Comparison of ENCODE assay signal across 10 cellular contexts in the genomic region with DNA sequence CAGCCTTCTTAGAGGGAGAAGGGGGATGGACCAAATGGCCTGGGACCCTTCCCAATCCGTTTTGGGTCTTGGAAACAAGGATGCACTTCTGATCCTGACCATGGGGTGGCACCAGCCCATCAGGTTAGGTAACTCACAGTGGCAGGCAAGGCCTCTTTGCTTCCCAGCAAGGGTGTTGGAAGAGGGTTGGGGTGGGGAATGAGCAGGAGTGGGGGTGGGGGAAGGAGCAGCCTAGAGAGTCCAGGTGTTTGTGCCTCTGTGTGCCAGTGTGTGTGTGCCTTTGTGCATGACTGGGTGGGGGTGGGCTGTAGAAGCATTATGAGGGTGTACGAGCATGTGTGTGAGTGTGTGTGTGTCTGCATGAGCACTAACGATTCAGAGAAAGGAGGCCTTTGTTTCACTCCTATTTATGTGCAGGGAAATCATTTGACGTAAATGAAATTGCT.
A peak's percentile ranks its signal among the peaks of the same experiment; 100 is the strongest.
DNase-seq lines count a peak whose midpoint lies in the region; ATAC-seq and TF ChIP-seq lines count a peak whose summit lies in the region.
"Had no signal": no experiment of that assay in that cellular context is flagged by ENCODE, and none has a peak within 500 bp of the region (broad histone marks: within the 10 kb centered on the region; RNA-seq: fewer than 3 reads in every experiment).

No MANE protein-coding gene starts in this region.

- no peak for TF ChIP-seq POLR2A in Peyer's patch (IDR thresholded peaks at IDR 0.05)

- H3K36me3 Mint-ChIP-seq in osteocyte (ENCODE audit: unreplicated experiment), result no peaks in the 10 kb centered on the region
- H3K36me3 Mint-ChIP-seq: stimulated activated effector memory CD8-positive, alpha-beta T cell treated with anti-CD3 and anti-CD28 coated beads, Interleukin-12 subunit alpha, Interleukin-12 subunit beta, amount 100 ng/mL, for 72 hours had no signal

- no peak overlapping the region for H3K27ac Mint-ChIP-seq in osteocyte (ENCODE audit: unreplicated experiment)
- H3K27ac Mint-ChIP-seq: dendritic cell treated with granulocyte-macrophage colony-stimulating factor and Interleukin-4, amounts not matched to agents 40 ng/mL and 50 ng/mL, for 4 days; stimulated activated effector memory CD8-positive, alpha-beta T cell treated with anti-CD3 and anti-CD28 coated beads, Interleukin-12 subunit alpha, Interleukin-12 subunit beta, amount 100 ng/mL, for 72 hours had no signal

- H3K4me3 Mint-ChIP-seq in osteocyte (ENCODE audit: unreplicated experiment), result no peak overlapping the region
- H3K4me3 Mint-ChIP-seq: dendritic cell treated with granulocyte-macrophage colony-stimulating factor and Interleukin-4, amounts not matched to agents 40 ng/mL and 50 ng/mL, for 4 days; stimulated activated effector memory CD8-positive, alpha-beta T cell treated with anti-CD3 and anti-CD28 coated beads, Interleukin-12 subunit alpha, Interleukin-12 subunit beta, amount 100 ng/mL, for 72 hours had no signal

- H3K27me3 Mint-ChIP-seq in osteocyte (ENCODE audit: unreplicated experiment), result peaks cover 14% of the 10 kb centered on the region
- H3K27me3 Mint-ChIP-seq: dendritic cell treated with granulocyte-macrophage colony-stimulating factor and Interleukin-4, amounts not matched to agents 40 ng/mL and 50 ng/mL, for 4 days had no signal

- no peaks in the 10 kb centered on the region for H3K36me3 ChIP-seq in Peyer's patch

- no peaks in the 10 kb centered on the region for H3K4me1 Mint-ChIP-seq in osteocyte (ENCODE audit: unreplicated experiment)
- H3K4me1 Mint-ChIP-seq: stimulated activated effector memory CD8-positive, alpha-beta T cell treated with anti-CD3 and anti-CD28 coated beads, Interleukin-12 subunit alpha, Interleukin-12 subunit beta, amount 100 ng/mL, for 72 hours had no signal

- ATAC-seq in GM21447 (IDR thresholded peaks at IDR 0.05; ENCODE audit: unreplicated experiment), result no peak
- no peak for ATAC-seq in GM18870 (IDR thresholded peaks at IDR 0.05; ENCODE audit: unreplicated experiment)
- ATAC-seq: stimulated activated effector memory CD8-positive, alpha-beta T cell treated with anti-CD3 and anti-CD28 coated beads, Interleukin-12 subunit alpha, Interleukin-12 subunit beta, amount 100 ng/mL, for 72 hours had no signal

- H3K4me3 ChIP-seq in Peyer's patch (no peak overlapping the region), foreskin fibroblast (ENCODE audit: low read depth in 1 of 2, low read length in 2 of 2) (no peak overlapping the region)

- no peaks in the 10 kb centered on the region for H3K4me1 ChIP-seq in Peyer's patch

- no peaks in the 10 kb centered on the region for H3K9me3 ChIP-seq in Peyer's patch

- no peaks in the 10 kb centered on the region for H3K9me3 Mint-ChIP-seq in osteocyte (ENCODE audit: unreplicated experiment)
- H3K9me3 Mint-ChIP-seq: dendritic cell treated with granulocyte-macrophage colony-stimulating factor and Interleukin-4, amounts not matched to agents 40 ng/mL and 50 ng/mL, for 4 days had no signal

- peak; percentile 20 to 30 for DNase-seq in activated T-cell treated with anti-CD3 and anti-CD28 coated beads, Interleukin-2, amount 50 U/mL, for 48 hours
- DNase-seq in activated T-cell treated with anti-CD3 and anti-CD28 coated beads for 4 hours (no peak), HuH-7.5 (ENCODE audit: low spot score) (peak; percentile 12), Peyer's patch (peak in 2 of 3 donors; percentile 68 to 83), foreskin fibroblast (peak in 1 of 2 donors; percentile 10), osteocyte (ENCODE audit: extremely low spot score, unreplicated experiment) (no peak)

- H3K27me3 ChIP-seq in Peyer's patch, result no peaks in the 10 kb centered on the region

- no peak overlapping the region for H3K27ac ChIP-seq in Peyer's patch

- TF ChIP-seq CTCF in Peyer's patch (IDR thresholded peaks at IDR 0.05), result peak in 4 of 6 experiments; percentile 48 to 77 (median 70)
- TF ChIP-seq CTCF in foreskin fibroblast (IDR thresholded peaks at IDR 0.05; ENCODE audit: low read depth, low read length), result peak; percentile 23
- peak; percentile 68 for TF ChIP-seq CTCF in osteocyte (IDR thresholded peaks at IDR 0.05)

Comparison
In these comparisons a context has a peak if more than half of its experiments do, and no peak if none do; other contexts are left out.
1. DNase-seq: peak in activated T-cell treated with anti-CD3 and anti-CD28 coated beads, Interleukin-2, amount 50 U/mL, for 48 hours (2 of 2), HuH-7.5 (single experiment) and Peyer's patch (2 of 3); none in activated T-cell treated with anti-CD3 and anti-CD28 coated beads for 4 hours (single experiment) and osteocyte (single experiment).
2. Peak in every context shown above with its lines, with median percentiles within 50 percentile points of each other: CTCF ChIP-seq.